Comparison of ENCODE assay signal across 19 cellular contexts in the genomic region with DNA sequence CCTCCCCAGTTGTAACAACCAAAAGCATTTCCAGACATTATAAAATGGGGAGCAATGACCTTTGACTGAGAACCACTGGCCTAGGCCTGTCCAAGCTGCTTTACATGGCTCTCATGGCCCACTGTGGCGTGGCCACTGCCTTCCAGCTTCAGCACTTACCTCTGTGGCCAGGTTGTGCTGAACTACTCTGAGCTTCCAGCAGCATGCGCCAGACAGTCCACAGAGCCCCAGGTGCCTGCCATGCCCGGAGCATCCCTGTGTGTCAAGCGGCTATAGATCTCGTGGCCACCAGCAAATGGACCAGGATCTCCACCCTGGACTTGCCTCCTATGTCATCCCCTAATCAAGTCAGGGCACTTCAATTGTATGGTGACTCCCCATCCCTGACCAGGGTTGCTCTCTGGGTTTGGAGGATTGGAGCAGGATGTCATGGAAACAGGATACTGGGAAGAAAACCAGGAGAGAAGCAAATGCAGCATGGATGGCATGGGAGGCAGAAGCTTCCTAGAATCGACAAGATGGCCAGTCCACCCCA.
"Had no signal": no experiment of that assay in that cellular context is flagged by ENCODE, and none has a peak within 500 bp of the region (broad histone marks: within the 10 kb centered on the region; RNA-seq: fewer than 3 reads in every experiment).

No MANE protein-coding gene starts in this region.

- H3K27me3 ChIP-seq: ovary, right lobe of liver, tibial nerve had no signal

- H3K4me1 ChIP-seq: right lobe of liver had no signal

- H3K36me3 ChIP-seq: esophagus squamous epithelium, neutrophil, ovary, right lobe of liver, tibial nerve had no signal

- ATAC-seq: activated naive CD8-positive, alpha-beta T cell treated with anti-CD3 and anti-CD28 coated beads, Interleukin-2, amount 50 U/mL, for 24 hours; left ventricle myocardium superior; right lobe of liver; WTC11 had no signal

- H3K9me3 ChIP-seq: esophagus squamous epithelium, neutrophil, ovary, right lobe of liver, tibial nerve had no signal

- DNase-seq: activated CD4-positive, alpha-beta memory T cell treated with anti-CD3 and anti-CD28 coated beads, Interleukin-2, amount 10 ng/mL, durations not matched to agents 7 days and 5 days; activated CD4-positive, alpha-beta T cell treated with anti-CD3 and anti-CD28 coated beads for 1 hour; activated CD4-positive, alpha-beta T cell treated with anti-CD3 and anti-CD28 coated beads, Interleukin-2, amount 10 ng/mL, durations not matched to agents 7 days and 5 days; activated naive CD8-positive, alpha-beta T cell treated with anti-CD3 and anti-CD28 coated beads, Interleukin-2, amount 50 U/mL, for 24 hours; amygdala; caudate nucleus; effector CD4-positive, alpha-beta T cell; esophagus squamous epithelium; left cardiac atrium; left ventricle myocardium superior; ovary; small intestine; stimulated activated naive CD4-positive, alpha-beta T cell; T-helper 2 cell had no signal

- H3K4me3 ChIP-seq: esophagus squamous epithelium, ovary, right lobe of liver, tibial nerve had no signal

- H3K27ac ChIP-seq: epithelial cell of prostate, esophagus squamous epithelium, neutrophil, ovary, right lobe of liver, tibial nerve had no signal
